In the genomic region with DNA sequence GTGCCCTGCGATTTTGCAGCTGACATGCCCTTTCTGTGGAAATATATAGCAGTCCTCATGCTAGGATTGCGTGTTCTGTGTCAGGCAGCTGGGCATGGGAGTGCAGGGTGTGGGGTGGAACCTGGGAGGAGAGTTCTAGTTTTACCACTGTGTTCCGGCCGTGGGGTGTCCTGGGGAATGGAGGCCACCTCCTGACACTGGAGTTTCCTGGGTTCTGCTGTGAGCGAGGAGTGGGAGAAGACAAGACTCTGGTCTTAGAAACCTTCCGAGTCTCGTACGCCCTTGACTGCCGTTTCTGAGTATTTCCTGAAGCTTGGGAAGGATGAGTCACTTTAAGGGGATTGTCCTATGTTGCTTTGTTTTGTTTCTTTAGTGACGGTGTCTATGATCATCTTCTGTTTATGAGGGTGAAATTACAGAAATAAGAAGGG, we compare ENCODE assay signal across 8 cellular contexts. TPM values are rescaled to one million over a fixed set of nuclear protein-coding genes. Genes with fewer than 3 reads are reported as not detected.
A peak's percentile ranks its signal among the peaks of the same experiment; 100 is the strongest.
DNase-seq lines count a peak whose midpoint lies in the region; ATAC-seq and TF ChIP-seq lines count a peak whose summit lies in the region.

No MANE protein-coding gene starts in this region.

- H3F3A ChIP-seq in SK-N-SH (replicated peaks; ENCODE audit: insufficient read depth): peaks cover 42% of the 10 kb centered on the region

- peak overlapping the region in 1 of 2 experiments; percentile 89; a peak in 2 of 4 replicates for H3K27ac ChIP-seq in SK-N-SH (ENCODE audit: low read depth in 2 of 2, low read length in 1 of 2)
- H3K27ac ChIP-seq in SJCRH30: no peak overlapping the region

- CTCF ChIA-PET in SK-N-SH (lab: Yijun Ruan, JAX): no interaction called here

- H4K20me1 ChIP-seq in SK-N-SH (ENCODE audit: insufficient read depth): peaks cover 38% of the 10 kb centered on the region

- H3K4me3 Mint-ChIP-seq in neural crest cell: peak overlapping the region; percentile 55

- 15% methylated on average over 10 of the region's 10 CpGs for WGBS in SK-N-SH (ENCODE audit: low lambda C conversion rate)

- ATAC-seq in GM21825 (IDR thresholded peaks at IDR 0.05; ENCODE audit: unreplicated experiment) (no peak), GM18909 (IDR thresholded peaks at IDR 0.05; ENCODE audit: poor library complexity, unreplicated experiment) (no peak)

- DNase-seq in GM04503 (ENCODE audit: low read depth): peak; percentile 77
- DNase-seq in SK-N-SH: no peak
- peak; percentile 90 for DNase-seq in epithelial cell of esophagus (ENCODE audit: low read depth)
- no peak for DNase-seq in neural crest cell (ENCODE audit: low read depth, low spot score)
- no peak for DNase-seq in SJCRH30
- no peak for DNase-seq in middle frontal gyrus (ENCODE audit: extremely low spot score, low spot score)

- no peaks in the 10 kb centered on the region for H3K9me2 ChIP-seq in SK-N-SH

- TF ChIP-seq CTCF in SK-N-SH (IDR thresholded peaks at IDR 0.05) (no peak), epithelial cell of esophagus (IDR thresholded peaks at IDR 0.05; ENCODE audit: insufficient read depth, low read depth, low read length, missing control alignments) (no peak), neural crest cell (conservative IDR thresholded peaks at IDR 0.05) (no peak)

- peaks cover 51% of the 10 kb centered on the region for H3K4me1 Mint-ChIP-seq in neural crest cell

- H3K9me3 Mint-ChIP-seq in neural crest cell: no peaks in the 10 kb centered on the region

- H3K9me3 ChIP-seq in SK-N-SH (no peaks in the 10 kb centered on the region), SJCRH30 (replicated peaks) (no peaks in the 10 kb centered on the region)

- H2AFZ ChIP-seq in SK-N-SH (ENCODE audit: low read depth): no peak overlapping the region

- TF ChIP-seq EP300 in SK-N-SH (IDR thresholded peaks at IDR 0.05; ENCODE audit: borderline replicate concordance in 1 of 2, low read depth in 1 of 2, low read length in 1 of 2): no peak

- H3K36me3 ChIP-seq in SK-N-SH (replicated peaks in 1 of 2; ENCODE audit: control insufficient read depth in 1 of 2, insufficient read depth in 2 of 2, low read length in 1 of 2) (peaks cover 0 to 9% of the 10 kb centered on the region in 2 experiments), SJCRH30 (peaks cover 2% of the 10 kb centered on the region; the same call in 1 of the 2 replicates)

- no peak for TF ChIP-seq RAD21 in SK-N-SH (IDR thresholded peaks at IDR 0.05; ENCODE audit: low read length)

- no peaks in the 10 kb centered on the region for H3K36me3 Mint-ChIP-seq in neural crest cell (ENCODE audit: low read depth)

- H3K27me3 Mint-ChIP-seq in neural crest cell (ENCODE audit: low read depth): no peaks in the 10 kb centered on the region

- H3K4me1 ChIP-seq in SK-N-SH (ENCODE audit: control insufficient read depth in 1 of 2, insufficient read depth in 2 of 2, low read depth in 1 of 2, low read length in 1 of 2): peaks cover 5 to 45% of the 10 kb centered on the region in 2 experiments; a peak in 3 of 4 replicates
- peaks cover 11% of the 10 kb centered on the region for H3K4me1 ChIP-seq in SJCRH30

- H3K27me3 ChIP-seq in SK-N-SH (ENCODE audit: insufficient read depth): peaks cover 5% of the 10 kb centered on the region; the same call in 1 of the 2 replicates
- H3K27me3 ChIP-seq in SJCRH30: no peaks in the 10 kb centered on the region

- peak overlapping the region; percentile 67 for H3K9ac ChIP-seq in SK-N-SH

- POLR2A ChIA-PET in SK-N-SH (lab: Yijun Ruan, JAX): no interaction called here

- H3K27ac Mint-ChIP-seq in neural crest cell (ENCODE audit: unreplicated experiment): peak overlapping the region; percentile 93

- H3K4me3 ChIP-seq in SK-N-SH (ENCODE audit: low read depth in 2 of 2, low read length in 1 of 2) (0 out of 4 replicates have a peak overlapping the region, but pooled peaks of 1 of the 2 experiments have one; percentile 38), epithelial cell of esophagus (ENCODE audit: low read length) (peak overlapping the region; percentile 40), SJCRH30 (no peak overlapping the region)

- peaks cover 70% of the 10 kb centered on the region for H3K79me2 ChIP-seq in SK-N-SH (ENCODE audit: insufficient read depth)

- H3K4me2 ChIP-seq in SK-N-SH: peak overlapping the region; percentile 62

TF ChIP-seq in SK-N-SH, 30 proteins besides CTCF, POLR2A, EP300 and RAD21 (continues in another document):
- TF ChIP-seq FOSL2 (IDR thresholded peaks at IDR 0.05; ENCODE audit: borderline replicate concordance, low read depth) (peak; percentile 53; the same call in 1 of the 2 replicates), TAF1 (IDR thresholded peaks at IDR 0.05; ENCODE audit: borderline replicate concordance, low read depth, low read length) (no peak), NFIC (IDR thresholded peaks at IDR 0.05; ENCODE audit: borderline replicate concordance) (no peak), NRF1 (IDR thresholded peaks at IDR 0.05; ENCODE audit: low read depth, low read length) (no peak), TEAD4 (IDR thresholded peaks at IDR 0.05; ENCODE audit: borderline replicate concordance, insufficient read depth) (no peak), EZH2phosphoT487 (IDR thresholded peaks at IDR 0.05; ENCODE audit: borderline replicate concordance, low read depth) (no peak), ELF1 (IDR thresholded peaks at IDR 0.05) (no peak), GATA2 (CRISPR knock-in tag; IDR thresholded peaks at IDR 0.05) (no peak), JUND (IDR thresholded peaks at IDR 0.05) (peak; percentile 27), GABPA (IDR thresholded peaks at IDR 0.05; ENCODE audit: low read depth) (no peak)
- TF ChIP-seq, protein P1, sequence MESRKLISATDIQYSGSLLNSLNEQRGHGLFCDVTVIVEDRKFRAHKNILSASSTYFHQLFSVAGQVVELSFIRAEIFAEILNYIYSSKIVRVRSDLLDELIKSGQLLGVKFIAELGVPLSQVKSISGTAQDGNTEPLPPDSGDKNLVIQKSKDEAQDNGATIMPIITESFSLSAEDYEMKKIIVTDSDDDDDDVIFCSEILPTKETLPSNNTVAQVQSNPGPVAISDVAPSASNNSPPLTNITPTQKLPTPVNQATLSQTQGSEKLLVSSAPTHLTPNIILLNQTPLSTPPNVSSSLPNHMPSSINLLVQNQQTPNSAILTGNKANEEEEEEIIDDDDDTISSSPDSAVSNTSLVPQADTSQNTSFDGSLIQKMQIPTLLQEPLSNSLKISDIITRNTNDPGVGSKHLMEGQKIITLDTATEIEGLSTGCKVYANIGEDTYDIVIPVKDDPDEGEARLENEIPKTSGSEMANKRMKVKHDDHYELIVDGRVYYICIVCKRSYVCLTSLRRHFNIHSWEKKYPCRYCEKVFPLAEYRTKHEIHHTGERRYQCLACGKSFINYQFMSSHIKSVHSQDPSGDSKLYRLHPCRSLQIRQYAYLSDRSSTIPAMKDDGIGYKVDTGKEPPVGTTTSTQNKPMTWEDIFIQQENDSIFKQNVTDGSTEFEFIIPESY (IDR thresholded peaks at IDR 0.05; ENCODE audit: borderline replicate concordance, low read depth): no peak
- TF ChIP-seq, protein P2, sequence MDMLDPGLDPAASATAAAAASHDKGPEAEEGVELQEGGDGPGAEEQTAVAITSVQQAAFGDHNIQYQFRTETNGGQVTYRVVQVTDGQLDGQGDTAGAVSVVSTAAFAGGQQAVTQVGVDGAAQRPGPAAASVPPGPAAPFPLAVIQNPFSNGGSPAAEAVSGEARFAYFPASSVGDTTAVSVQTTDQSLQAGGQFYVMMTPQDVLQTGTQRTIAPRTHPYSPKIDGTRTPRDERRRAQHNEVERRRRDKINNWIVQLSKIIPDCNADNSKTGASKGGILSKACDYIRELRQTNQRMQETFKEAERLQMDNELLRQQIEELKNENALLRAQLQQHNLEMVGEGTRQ (IDR thresholded peaks at IDR 0.05; ENCODE audit: borderline replicate concordance, low read depth, low read length): no peak
- TF ChIP-seq, protein P3, sequence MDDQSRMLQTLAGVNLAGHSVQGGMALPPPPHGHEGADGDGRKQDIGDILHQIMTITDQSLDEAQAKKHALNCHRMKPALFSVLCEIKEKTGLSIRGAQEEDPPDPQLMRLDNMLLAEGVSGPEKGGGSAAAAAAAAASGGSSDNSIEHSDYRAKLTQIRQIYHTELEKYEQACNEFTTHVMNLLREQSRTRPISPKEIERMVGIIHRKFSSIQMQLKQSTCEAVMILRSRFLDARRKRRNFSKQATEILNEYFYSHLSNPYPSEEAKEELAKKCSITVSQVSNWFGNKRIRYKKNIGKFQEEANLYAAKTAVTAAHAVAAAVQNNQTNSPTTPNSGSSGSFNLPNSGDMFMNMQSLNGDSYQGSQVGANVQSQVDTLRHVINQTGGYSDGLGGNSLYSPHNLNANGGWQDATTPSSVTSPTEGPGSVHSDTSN (IDR thresholded peaks at IDR 0.05): no peak

RNA-seq across cellular contexts. Expression of a gene that starts 19.0 kb away (rescaled TPM):
- polyA plus RNA-seq in SK-N-SH (2012; rRNA removed): 149 and 346 TPM in 2 replicates
- polyA plus RNA-seq in SK-N-SH (2012; cell fraction: cytosol; rRNA removed): 202 and 224 TPM in 2 replicates
- 119 and 169 TPM in 2 replicates for polyA plus RNA-seq in SK-N-SH (2012; cell fraction: nucleus; rRNA removed)
- total RNA-seq in neural crest cell: 158 and 165 TPM in 2 replicates
- total RNA-seq in SJCRH30 (2014; rRNA removed; shearing (Covaris generic)): 156 and 166 TPM in 2 replicates

RNA-seq across cellular contexts. Expression of a gene that starts 41.8 kb away (rescaled TPM):
- 0.42 and 0.76 TPM in 2 replicates for polyA plus RNA-seq in SK-N-SH (2012; rRNA removed)
- 0.42 and 0.60 TPM in 2 replicates for polyA plus RNA-seq in SK-N-SH (2012; cell fraction: cytosol; rRNA removed)
- 0.45 and 0.50 TPM in 2 replicates for polyA plus RNA-seq in SK-N-SH (2012; cell fraction: nucleus; rRNA removed)
- total RNA-seq in neural crest cell: not detected in 2 replicates
- total RNA-seq in SJCRH30 (2014; rRNA removed; shearing (Covaris generic)): not detected in 2 replicates

Comparison
In these comparisons a context has a peak if more than half of its experiments do, and no peak if none do; other contexts are left out.
1. DNase-seq: peak in GM04503 (single experiment) and epithelial cell of esophagus (single experiment); none in SK-N-SH (single experiment), neural crest cell (single experiment), SJCRH30 (0 of 2) and middle frontal gyrus (single experiment).